ENCODE assay signal across 8 cellular contexts in the genomic region with DNA sequence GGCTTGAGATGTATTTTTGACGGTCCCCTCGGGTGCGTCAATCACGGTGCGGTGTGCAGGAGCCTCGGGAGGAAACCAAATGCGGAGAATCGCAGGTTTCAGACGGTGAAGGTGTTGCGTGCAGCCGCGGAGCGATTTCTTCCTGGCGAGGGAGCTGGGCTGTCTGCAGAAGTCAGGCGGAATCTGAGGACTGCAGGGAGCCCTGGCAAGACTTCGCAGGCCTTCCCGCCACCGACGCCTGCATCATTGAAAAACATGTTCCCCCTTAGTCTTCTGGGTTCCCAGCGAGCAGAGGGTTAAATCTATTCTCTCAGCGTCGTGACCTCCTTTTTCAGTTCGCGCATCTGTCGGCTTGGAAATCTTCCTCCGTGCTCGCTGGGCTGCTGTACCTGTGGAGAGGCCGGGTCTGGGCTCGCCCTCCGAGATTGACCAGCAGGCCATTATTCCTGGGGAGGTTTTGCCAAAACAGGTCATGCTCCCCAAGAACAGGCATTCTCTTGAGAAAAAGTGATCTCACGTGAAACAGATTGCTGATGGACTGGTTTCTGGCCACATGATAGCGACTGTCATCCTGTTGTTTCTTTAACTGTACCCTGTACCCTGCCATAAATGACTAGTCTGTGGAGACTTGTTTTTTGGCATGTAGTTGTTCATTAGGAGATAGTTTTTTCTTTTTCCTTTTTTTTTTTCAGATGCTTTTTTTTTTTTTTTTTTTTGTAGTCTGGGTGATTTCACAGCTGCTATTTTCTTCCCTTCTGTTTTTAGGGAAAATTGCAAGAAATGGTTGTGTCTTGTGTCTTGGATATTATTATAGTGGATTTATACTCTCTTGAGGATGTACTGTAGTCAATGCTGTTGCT. TPM values are rescaled to one million over a fixed set of nuclear protein-coding genes. Genes with fewer than 3 reads are reported as not detected.
DNase-seq lines count a peak whose midpoint lies in the region; ATAC-seq and TF ChIP-seq lines count a peak whose summit lies in the region.

No MANE protein-coding gene starts in this region.

- peak overlapping the region; percentile 91 for H3K27ac Mint-ChIP-seq in activated naive CD8-positive, alpha-beta T cell treated with anti-CD3 and anti-CD28 coated beads, Interleukin-2, amount 50 U/mL, for 24 hours

- peak overlapping the region; percentile 88 for H3K4me2 ChIP-seq in smooth muscle cell

- no peaks in the 10 kb centered on the region for H3K27me3 ChIP-seq in smooth muscle cell (ENCODE audit: low read depth)

- TF ChIP-seq CTCF in GM10266 (IDR thresholded peaks at IDR 0.05; ENCODE audit: control insufficient read depth, insufficient read depth, low read depth, missing control alignments) (no peak), smooth muscle cell (IDR thresholded peaks at IDR 0.05; ENCODE audit: borderline replicate concordance, insufficient read depth, poor library complexity, severe bottlenecking) (no peak)

- no peaks in the 10 kb centered on the region for H3K27me3 Mint-ChIP-seq in activated naive CD8-positive, alpha-beta T cell treated with anti-CD3 and anti-CD28 coated beads, Interleukin-2, amount 50 U/mL, for 24 hours

- H4K20me1 ChIP-seq in smooth muscle cell (ENCODE audit: low read depth): peaks cover 37% of the 10 kb centered on the region

- H3K79me2 ChIP-seq in smooth muscle cell (ENCODE audit: low read depth): peaks cover 22% of the 10 kb centered on the region

- H3K4me3 ChIP-seq in iPS-11a (ENCODE audit: low read depth, low read length): peak overlapping the region; percentile 75
- H3K4me3 ChIP-seq in smooth muscle cell: peak overlapping the region; percentile 74

- H2AFZ ChIP-seq in smooth muscle cell (ENCODE audit: low read depth): peak overlapping the region; percentile 76

- no peaks in the 10 kb centered on the region for H3K36me3 Mint-ChIP-seq in activated naive CD8-positive, alpha-beta T cell treated with anti-CD3 and anti-CD28 coated beads, Interleukin-2, amount 50 U/mL, for 24 hours (ENCODE audit: low read depth)

- no peaks in the 10 kb centered on the region for H3K9me3 ChIP-seq in smooth muscle cell (replicated peaks; ENCODE audit: low read depth)

- H3F3A ChIP-seq in smooth muscle cell (ENCODE audit: low read depth): peaks cover 7% of the 10 kb centered on the region

- WGBS in smooth muscle cell (ENCODE audit: low lambda C conversion rate): 1% methylated on average over 28 of the region's 32 CpGs

- DNase-seq in GM10266 (ENCODE audit: extremely low spot score) (peak; percentile 53), SK-N-DZ (ENCODE audit: low spot score) (peak; percentile 66), smooth muscle cell (lab: John Stamatoyannopoulos, UW; ENCODE audit: unreplicated experiment) (no peak)
- peak; percentile 53 for DNase-seq in activated naive CD8-positive, alpha-beta T cell treated with anti-CD3 and anti-CD28 coated beads, Interleukin-2, amount 50 U/mL, for 24 hours

- H3K9me3 Mint-ChIP-seq in activated naive CD8-positive, alpha-beta T cell treated with anti-CD3 and anti-CD28 coated beads, Interleukin-2, amount 50 U/mL, for 24 hours: no peaks in the 10 kb centered on the region

- peaks cover 10% of the 10 kb centered on the region for H3K4me1 ChIP-seq in smooth muscle cell (ENCODE audit: low read depth)

- H3K4me3 Mint-ChIP-seq in activated naive CD8-positive, alpha-beta T cell treated with anti-CD3 and anti-CD28 coated beads, Interleukin-2, amount 50 U/mL, for 24 hours: peak overlapping the region; percentile 93

- ATAC-seq in HG03571 (IDR thresholded peaks at IDR 0.05; ENCODE audit: unreplicated experiment) (peak; percentile 8), GM21723 (IDR thresholded peaks at IDR 0.05; ENCODE audit: unreplicated experiment) (no peak), HG02610 (IDR thresholded peaks at IDR 0.05; ENCODE audit: unreplicated experiment) (no peak)
- ATAC-seq in activated naive CD8-positive, alpha-beta T cell treated with anti-CD3 and anti-CD28 coated beads, Interleukin-2, amount 50 U/mL, for 24 hours: peak; percentile 24

- H3K9ac ChIP-seq in smooth muscle cell (ENCODE audit: low read depth): peak overlapping the region; percentile 1

- H3K27ac ChIP-seq in smooth muscle cell (ENCODE audit: low read depth): no peak overlapping the region

- no peaks in the 10 kb centered on the region for H3K36me3 ChIP-seq in smooth muscle cell (ENCODE audit: low read depth)

- H3K4me1 Mint-ChIP-seq in activated naive CD8-positive, alpha-beta T cell treated with anti-CD3 and anti-CD28 coated beads, Interleukin-2, amount 50 U/mL, for 24 hours: peaks cover 57% of the 10 kb centered on the region

RNA-seq across cellular contexts. Expression of gene EPB41, which starts 0.9 kb away (rescaled TPM):
- 79.5 and 92.7 TPM in 2 replicates for polyA plus RNA-seq in SK-N-DZ (2014; cell fraction: cytosol; rRNA removed)
- polyA plus RNA-seq in SK-N-DZ (2014; cell fraction: nucleus; rRNA removed): 41.3 and 55.5 TPM in 2 replicates
- total RNA-seq in smooth muscle cell: 20.2 and 58.0 TPM in 2 replicates
- 4.7 and 6.2 TPM in 2 replicates for polyA plus RNA-seq in smooth muscle cell

Comparison
In these comparisons a context has a peak if more than half of its experiments do, and no peak if none do; other contexts are left out.
1. ATAC-seq: peak in HG03571 (single experiment) and activated naive CD8-positive, alpha-beta T cell treated with anti-CD3 and anti-CD28 coated beads, Interleukin-2, amount 50 U/mL, for 24 hours (single experiment); none in GM21723 (single experiment) and HG02610 (single experiment).